In genomic region chr2:97693476-97693875, GRCh38 we compare ENCODE assay signal across 22 cellular contexts. TPM values are rescaled to one million over a fixed set of nuclear protein-coding genes. Genes with fewer than 3 reads are reported as not detected.
DNase-seq lines count a peak whose midpoint lies in the region; ATAC-seq and TF ChIP-seq lines count a peak whose summit lies in the region.
"Had no signal": no experiment of that assay in that cellular context is flagged by ENCODE, and none has a peak within 500 bp of the region (broad histone marks: within the 10 kb centered on the region; RNA-seq: fewer than 3 reads in every experiment).

No MANE protein-coding gene starts in this region.

- H4K20me1 ChIP-seq in GM23338 (replicated peaks; ENCODE audit: insufficient read depth), result no peaks in the 10 kb centered on the region

- peaks cover 19% of the 10 kb centered on the region for H3K4me1 Mint-ChIP-seq in GM23338
- H3K4me1 Mint-ChIP-seq in immature natural killer cell, result peaks cover 4 to 6% of the 10 kb centered on the region in 2 donors

- H3K4me2 ChIP-seq in GM23338, result no peak overlapping the region
- H3K4me2 ChIP-seq: hepatocyte had no signal

- TF ChIP-seq CTCF in brain microvascular endothelial cell (IDR thresholded peaks at IDR 0.05; ENCODE audit: low read depth, low read length, missing control alignments), result no peak
- no peak for TF ChIP-seq CTCF in GM23338 (conservative IDR thresholded peaks at IDR 0.05; ENCODE audit: low read depth in 2 of 2)

- H3K27ac Mint-ChIP-seq in GM23338 (no peak overlapping the region), immature natural killer cell (no peak overlapping the region)
- H3K27ac Mint-ChIP-seq: activated naive CD4-positive, alpha-beta T cell treated with anti-CD3 and anti-CD28 coated beads, Interleukin-2, amount 50 U/mL, for 72 hours; CD14-positive monocyte had no signal

- H3F3A ChIP-seq in GM23338 (replicated peaks; ENCODE audit: low read depth), result no peaks in the 10 kb centered on the region

- H3K36me3 ChIP-seq in brain microvascular endothelial cell (replicated peaks) (no peaks in the 10 kb centered on the region), GM23338 (ENCODE audit: insufficient read depth) (no peaks in the 10 kb centered on the region)
- H3K36me3 ChIP-seq: lower lobe of right lung had no signal

- H3K36me3 Mint-ChIP-seq in GM23338 (ENCODE audit: low read depth), result no peaks in the 10 kb centered on the region
- H3K36me3 Mint-ChIP-seq in immature natural killer cell, result no peaks in the 10 kb centered on the region
- H3K36me3 Mint-ChIP-seq: activated naive CD4-positive, alpha-beta T cell treated with anti-CD3 and anti-CD28 coated beads, Interleukin-2, amount 50 U/mL, for 72 hours; CD14-positive monocyte had no signal

- ATAC-seq in left lobe of liver (no peak), GM23338 (no peak), HG03196 (IDR thresholded peaks at IDR 0.05; ENCODE audit: unreplicated experiment) (no peak)
- ATAC-seq: activated CD4-positive, CD25-positive, alpha-beta regulatory T cell treated with anti-CD3 and anti-CD28 coated beads, Interleukin-2, amount 50 U/mL, for 24 hours; activated naive CD4-positive, alpha-beta T cell treated with anti-CD3 and anti-CD28 coated beads, Interleukin-2, amount 50 U/mL, for 72 hours; lower lobe of right lung; SK-N-SH treated with all-trans-retinoic acid at 6 μM for 48 hours had no signal

- H3K27ac ChIP-seq in brain microvascular endothelial cell (no peak overlapping the region), GM23338 (ENCODE audit: low read depth) (no peak overlapping the region)
- H3K27ac ChIP-seq: hepatocyte, lower lobe of right lung, RWPE1 had no signal

- in situ Hi-C loops in Caki2 (cut with HindIII; ENCODE audit: low pct_unique_long_range_greater_than_20kb, low sequenced_read_pairs), result no loop called here
- in situ Hi-C loops in brain microvascular endothelial cell (cut with HindIII; ENCODE audit: low pct_ligation_motif_present, low sequenced_read_pairs), result no loop called here

- H3K79me2 ChIP-seq in GM23338 (replicated peaks; ENCODE audit: insufficient read depth), result no peaks in the 10 kb centered on the region
- H3K79me2 ChIP-seq: hepatocyte had no signal

- H3K4me3 Mint-ChIP-seq in GM23338, result no peak overlapping the region
- H3K4me3 Mint-ChIP-seq in immature natural killer cell, result no peak overlapping the region
- H3K4me3 Mint-ChIP-seq: CD14-positive monocyte had no signal

- no peak overlapping the region for H2AFZ ChIP-seq in GM23338
- H2AFZ ChIP-seq: hepatocyte had no signal

- H3K4me3 ChIP-seq in brain microvascular endothelial cell (ENCODE audit: low read depth, low read length) (no peak overlapping the region), GM23338 (no peak overlapping the region)
- H3K4me3 ChIP-seq: hepatocyte, lower lobe of right lung had no signal

- no peaks in the 10 kb centered on the region for H3K9me2 ChIP-seq in GM23338 (ENCODE audit: insufficient read depth)

- H3K27me3 Mint-ChIP-seq in GM23338 (ENCODE audit: insufficient read depth, low read depth, poor library complexity) (peaks cover 6% of the 10 kb centered on the region), immature natural killer cell (ENCODE audit: low read depth in 3 of 3) (peaks cover 0 to 5% (median 0%) of the 10 kb centered on the region in 3 donors)

- DNase-seq in Caki2 (ENCODE audit: low read depth) (peak; percentile 16), LHCN-M2 (ENCODE audit: low read depth) (peak; percentile 85), brain microvascular endothelial cell (peak; percentile 37), left lobe of liver (ENCODE audit: low spot score) (peak; percentile 6), GM23338 (ENCODE audit: low spot score) (no peak), immature natural killer cell (no peak), medulla oblongata (ENCODE audit: extremely low spot score) (no peak)
- DNase-seq: DMS 273 treated with DMSO at 0.1 percent for 48 hours; foreskin melanocyte; GF-D8; Kasumi-1; lower lobe of right lung; NCI-H510A; occipital lobe; stimulated activated CD8-positive, alpha-beta memory T cell treated with anti-CD3 and anti-CD28 coated beads, Interleukin-4, amount 100 ng/mL, for 48 hours had no signal

- no peaks in the 10 kb centered on the region for H3K27me3 ChIP-seq in brain microvascular endothelial cell (replicated peaks)
- H3K27me3 ChIP-seq in GM23338 (ENCODE audit: insufficient read depth), result no peaks in the 10 kb centered on the region
- H3K27me3 ChIP-seq: hepatocyte had no signal

- H3K9me3 Mint-ChIP-seq in GM23338 (no peaks in the 10 kb centered on the region), immature natural killer cell (no peaks in the 10 kb centered on the region)
- H3K9me3 Mint-ChIP-seq: activated naive CD4-positive, alpha-beta T cell treated with anti-CD3 and anti-CD28 coated beads, Interleukin-2, amount 50 U/mL, for 72 hours had no signal

- H3K4me1 ChIP-seq in GM23338 (ENCODE audit: insufficient read depth), result peaks cover 13% of the 10 kb centered on the region; the same call in 1 of the 2 replicates
- H3K4me1 ChIP-seq: lower lobe of right lung had no signal

TF ChIP-seq in GM23338, 12 proteins besides CTCF, POLR2A, EP300 and RAD21 (continues in another document):
- TF ChIP-seq ZNF114 (CRISPR knock-in tag; IDR thresholded peaks at IDR 0.05), result no peak
- no peak for TF ChIP-seq EZH2phosphoT487 (IDR thresholded peaks at IDR 0.05; ENCODE audit: unreplicated experiment)
- TF ChIP-seq, protein P1, sequence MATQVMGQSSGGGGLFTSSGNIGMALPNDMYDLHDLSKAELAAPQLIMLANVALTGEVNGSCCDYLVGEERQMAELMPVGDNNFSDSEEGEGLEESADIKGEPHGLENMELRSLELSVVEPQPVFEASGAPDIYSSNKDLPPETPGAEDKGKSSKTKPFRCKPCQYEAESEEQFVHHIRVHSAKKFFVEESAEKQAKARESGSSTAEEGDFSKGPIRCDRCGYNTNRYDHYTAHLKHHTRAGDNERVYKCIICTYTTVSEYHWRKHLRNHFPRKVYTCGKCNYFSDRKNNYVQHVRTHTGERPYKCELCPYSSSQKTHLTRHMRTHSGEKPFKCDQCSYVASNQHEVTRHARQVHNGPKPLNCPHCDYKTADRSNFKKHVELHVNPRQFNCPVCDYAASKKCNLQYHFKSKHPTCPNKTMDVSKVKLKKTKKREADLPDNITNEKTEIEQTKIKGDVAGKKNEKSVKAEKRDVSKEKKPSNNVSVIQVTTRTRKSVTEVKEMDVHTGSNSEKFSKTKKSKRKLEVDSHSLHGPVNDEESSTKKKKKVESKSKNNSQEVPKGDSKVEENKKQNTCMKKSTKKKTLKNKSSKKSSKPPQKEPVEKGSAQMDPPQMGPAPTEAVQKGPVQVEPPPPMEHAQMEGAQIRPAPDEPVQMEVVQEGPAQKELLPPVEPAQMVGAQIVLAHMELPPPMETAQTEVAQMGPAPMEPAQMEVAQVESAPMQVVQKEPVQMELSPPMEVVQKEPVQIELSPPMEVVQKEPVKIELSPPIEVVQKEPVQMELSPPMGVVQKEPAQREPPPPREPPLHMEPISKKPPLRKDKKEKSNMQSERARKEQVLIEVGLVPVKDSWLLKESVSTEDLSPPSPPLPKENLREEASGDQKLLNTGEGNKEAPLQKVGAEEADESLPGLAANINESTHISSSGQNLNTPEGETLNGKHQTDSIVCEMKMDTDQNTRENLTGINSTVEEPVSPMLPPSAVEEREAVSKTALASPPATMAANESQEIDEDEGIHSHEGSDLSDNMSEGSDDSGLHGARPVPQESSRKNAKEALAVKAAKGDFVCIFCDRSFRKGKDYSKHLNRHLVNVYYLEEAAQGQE (IDR thresholded peaks at IDR 0.05; ENCODE audit: unreplicated experiment), result no peak
- TF ChIP-seq ZNF331 (CRISPR knock-in tag; IDR thresholded peaks at IDR 0.05; ENCODE audit: low read depth), result no peak

RNA-seq across cellular contexts. Expression of gene ZAP70, which starts 19.9 kb away (rescaled TPM):
- 0.71 TPM in 1 of 2 replicates, not detected in the other for total RNA-seq in Caki2 (2014; rRNA removed; shearing (Covaris generic); ENCODE audit: low replicate concordance)
- total RNA-seq in LHCN-M2 (2014; rRNA removed) (0.40 TPM in 1 of 2 replicates, not detected in the other), left lobe of liver (1.5 TPM)
- polyA plus RNA-seq in LHCN-M2 (2012), result not detected
- total RNA-seq in GM23338 (2014; rRNA removed; shearing (Covaris generic)), result 0.12 and 0.42 TPM in 2 replicates
- polyA plus RNA-seq in GM23338 (2016; fragmentation: Nextera tagmentation; extraction: Ambion mirVana) (not detected in 2 replicates), immature natural killer cell (100 to 1,000 TPM; 219 to 329 (median 246) TPM)

RNA-seq across cellular contexts. Expression of gene C2orf92, which starts 24.0 kb away (rescaled TPM):
- 0.27 and 9.2 TPM in 2 replicates for total RNA-seq in Caki2 (2014; rRNA removed; shearing (Covaris generic); ENCODE audit: low replicate concordance)
- total RNA-seq in LHCN-M2 (2014; rRNA removed) (0.80 and 0.83 TPM in 2 replicates), left lobe of liver (11.7 TPM)
- 1.7 TPM for polyA plus RNA-seq in LHCN-M2 (2012)
- 2.6 and 2.9 TPM in 2 replicates for total RNA-seq in GM23338 (2014; rRNA removed; shearing (Covaris generic))
- polyA plus RNA-seq in GM23338 (2016; fragmentation: Nextera tagmentation; extraction: Ambion mirVana) (1.7 and 2.6 TPM in 2 replicates), immature natural killer cell (under 1 TPM in 1 of 3 donors, not detected in 2; 0.37 TPM)
- polyA plus RNA-seq: CD14-positive monocyte had no signal

RNA-seq across cellular contexts. Expression of gene ACTR1B, which starts 29.6 kb away (rescaled TPM):
- total RNA-seq in Caki2 (2014; rRNA removed; shearing (Covaris generic); ENCODE audit: low replicate concordance), result 89.3 and 113 TPM in 2 replicates
- 74.0 and 76.6 TPM in 2 replicates for total RNA-seq in LHCN-M2 (2014; rRNA removed)
- polyA plus RNA-seq in LHCN-M2 (2012), result 88.8 TPM
- total RNA-seq in left lobe of liver, result 38.9 TPM
- 41.5 and 42.5 TPM in 2 replicates for total RNA-seq in GM23338 (2014; rRNA removed; shearing (Covaris generic))
- polyA plus RNA-seq in GM23338 (2016; fragmentation: Nextera tagmentation; extraction: Ambion mirVana), result 27.2 and 27.4 TPM in 2 replicates
- 10 to 100 TPM; 15.3 to 19.3 (median 17.3) TPM for polyA plus RNA-seq in immature natural killer cell

RNA-seq across cellular contexts. Expression of gene COX5B, which starts 47.6 kb away (rescaled TPM):
- total RNA-seq in Caki2 (2014; rRNA removed; shearing (Covaris generic); ENCODE audit: low replicate concordance), result 745 and 792 TPM in 2 replicates
- total RNA-seq in LHCN-M2 (2014; rRNA removed) (219 and 247 TPM in 2 replicates), left lobe of liver (215 TPM)
- 382 TPM for polyA plus RNA-seq in LHCN-M2 (2012)
- total RNA-seq in GM23338 (2014; rRNA removed; shearing (Covaris generic)), result 260 and 305 TPM in 2 replicates
- polyA plus RNA-seq in GM23338 (2016; fragmentation: Nextera tagmentation; extraction: Ambion mirVana) (666 and 733 TPM in 2 replicates), immature natural killer cell (100 to 1,000 TPM; 326 to 501 (median 349) TPM)

Comparison
In these comparisons a context has a peak if more than half of its experiments do, and no peak if none do; other contexts are left out.
1. DNase-seq: peak in Caki2 (single experiment), LHCN-M2 (single experiment), brain microvascular endothelial cell (single experiment) and left lobe of liver (single experiment); none in GM23338 (single experiment), immature natural killer cell (0 of 3) and medulla oblongata (single experiment).